ENCODE assay signal across 1 cellular context in the genomic region with DNA sequence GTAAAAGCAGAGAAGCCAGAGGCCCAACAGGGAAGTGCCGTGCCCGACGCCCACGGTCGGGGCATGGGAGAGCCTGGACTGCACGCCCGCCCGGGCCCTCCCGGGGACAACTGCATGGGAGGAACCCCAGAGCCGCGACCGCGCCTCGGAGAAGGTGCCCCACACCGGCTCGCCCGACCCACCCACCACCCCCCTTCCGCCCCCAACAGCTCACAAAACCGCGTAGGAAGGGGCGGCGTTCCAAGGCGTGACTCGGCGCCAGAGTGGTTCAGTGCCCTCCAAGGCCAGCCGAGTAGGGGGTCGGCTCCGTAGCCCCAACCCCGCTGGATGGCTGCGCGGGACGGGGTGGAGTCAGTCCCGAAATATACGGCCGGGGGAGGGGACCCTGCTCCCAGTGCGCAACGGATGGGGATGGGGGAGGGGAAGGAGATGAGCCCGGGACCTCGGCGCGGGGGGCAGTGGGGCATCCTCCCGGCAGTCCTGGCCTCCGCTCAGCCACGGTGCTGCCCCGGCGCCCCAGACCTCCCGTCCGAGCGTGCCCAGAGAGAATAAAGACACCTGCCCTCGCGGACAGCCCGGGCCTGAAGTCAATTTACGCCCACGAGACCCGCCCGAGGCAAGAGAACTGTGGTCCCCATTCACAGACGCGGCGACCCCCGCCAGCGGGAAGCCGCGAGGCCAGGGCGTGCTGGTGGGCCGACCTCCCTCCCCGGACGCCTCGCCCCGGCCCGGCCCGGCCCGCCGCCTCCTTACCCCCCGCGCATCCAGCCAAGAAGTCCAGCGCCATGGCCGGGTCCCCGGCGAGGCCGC.
TF ChIP-seq lines count a peak whose summit lies in the region.

No MANE protein-coding gene starts in this region.

TF ChIP-seq in HepG2, 621 proteins besides CTCF, POLR2A, EP300 and RAD21 (continues in another document):
- TF ChIP-seq, protein P1, sequence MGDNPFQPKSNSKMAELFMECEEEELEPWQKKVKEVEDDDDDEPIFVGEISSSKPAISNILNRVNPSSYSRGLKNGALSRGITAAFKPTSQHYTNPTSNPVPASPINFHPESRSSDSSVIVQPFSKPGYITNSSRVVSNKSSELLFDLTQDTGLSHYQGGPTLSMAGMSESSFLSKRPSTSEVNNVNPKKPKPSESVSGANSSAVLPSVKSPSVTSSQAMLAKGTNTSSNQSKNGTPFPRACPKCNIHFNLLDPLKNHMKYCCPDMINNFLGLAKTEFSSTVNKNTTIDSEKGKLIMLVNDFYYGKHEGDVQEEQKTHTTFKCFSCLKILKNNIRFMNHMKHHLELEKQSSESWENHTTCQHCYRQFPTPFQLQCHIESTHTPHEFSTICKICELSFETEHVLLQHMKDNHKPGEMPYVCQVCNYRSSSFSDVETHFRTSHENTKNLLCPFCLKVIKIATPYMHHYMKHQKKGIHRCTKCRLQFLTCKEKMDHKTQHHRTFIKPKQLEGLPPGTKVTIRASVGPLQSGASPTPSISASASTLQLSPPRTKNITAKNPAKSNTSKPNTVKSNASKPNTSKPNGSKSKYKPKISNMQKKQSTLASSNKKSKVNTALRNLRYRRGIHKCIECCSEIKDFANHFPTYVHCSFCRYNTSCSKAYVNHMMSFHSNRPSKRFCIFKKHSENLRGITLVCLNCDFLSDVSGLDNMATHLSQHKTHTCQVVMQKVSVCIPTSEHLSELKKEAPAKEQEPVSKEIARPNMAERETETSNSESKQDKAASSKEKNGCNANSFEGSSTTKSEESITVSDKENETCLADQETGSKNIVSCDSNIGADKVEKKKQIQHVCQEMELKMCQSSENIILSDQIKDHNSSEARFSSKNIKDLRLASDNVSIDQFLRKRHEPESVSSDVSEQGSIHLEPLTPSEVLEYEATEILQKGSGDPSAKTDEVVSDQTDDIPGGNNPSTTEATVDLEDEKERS (CRISPR knock-in tag; IDR thresholded peaks at IDR 0.05), result no peak
- TF ChIP-seq KDM3A (CRISPR knock-in tag; IDR thresholded peaks at IDR 0.05; ENCODE audit: low read depth), result no peak
- TF ChIP-seq, protein P2, sequence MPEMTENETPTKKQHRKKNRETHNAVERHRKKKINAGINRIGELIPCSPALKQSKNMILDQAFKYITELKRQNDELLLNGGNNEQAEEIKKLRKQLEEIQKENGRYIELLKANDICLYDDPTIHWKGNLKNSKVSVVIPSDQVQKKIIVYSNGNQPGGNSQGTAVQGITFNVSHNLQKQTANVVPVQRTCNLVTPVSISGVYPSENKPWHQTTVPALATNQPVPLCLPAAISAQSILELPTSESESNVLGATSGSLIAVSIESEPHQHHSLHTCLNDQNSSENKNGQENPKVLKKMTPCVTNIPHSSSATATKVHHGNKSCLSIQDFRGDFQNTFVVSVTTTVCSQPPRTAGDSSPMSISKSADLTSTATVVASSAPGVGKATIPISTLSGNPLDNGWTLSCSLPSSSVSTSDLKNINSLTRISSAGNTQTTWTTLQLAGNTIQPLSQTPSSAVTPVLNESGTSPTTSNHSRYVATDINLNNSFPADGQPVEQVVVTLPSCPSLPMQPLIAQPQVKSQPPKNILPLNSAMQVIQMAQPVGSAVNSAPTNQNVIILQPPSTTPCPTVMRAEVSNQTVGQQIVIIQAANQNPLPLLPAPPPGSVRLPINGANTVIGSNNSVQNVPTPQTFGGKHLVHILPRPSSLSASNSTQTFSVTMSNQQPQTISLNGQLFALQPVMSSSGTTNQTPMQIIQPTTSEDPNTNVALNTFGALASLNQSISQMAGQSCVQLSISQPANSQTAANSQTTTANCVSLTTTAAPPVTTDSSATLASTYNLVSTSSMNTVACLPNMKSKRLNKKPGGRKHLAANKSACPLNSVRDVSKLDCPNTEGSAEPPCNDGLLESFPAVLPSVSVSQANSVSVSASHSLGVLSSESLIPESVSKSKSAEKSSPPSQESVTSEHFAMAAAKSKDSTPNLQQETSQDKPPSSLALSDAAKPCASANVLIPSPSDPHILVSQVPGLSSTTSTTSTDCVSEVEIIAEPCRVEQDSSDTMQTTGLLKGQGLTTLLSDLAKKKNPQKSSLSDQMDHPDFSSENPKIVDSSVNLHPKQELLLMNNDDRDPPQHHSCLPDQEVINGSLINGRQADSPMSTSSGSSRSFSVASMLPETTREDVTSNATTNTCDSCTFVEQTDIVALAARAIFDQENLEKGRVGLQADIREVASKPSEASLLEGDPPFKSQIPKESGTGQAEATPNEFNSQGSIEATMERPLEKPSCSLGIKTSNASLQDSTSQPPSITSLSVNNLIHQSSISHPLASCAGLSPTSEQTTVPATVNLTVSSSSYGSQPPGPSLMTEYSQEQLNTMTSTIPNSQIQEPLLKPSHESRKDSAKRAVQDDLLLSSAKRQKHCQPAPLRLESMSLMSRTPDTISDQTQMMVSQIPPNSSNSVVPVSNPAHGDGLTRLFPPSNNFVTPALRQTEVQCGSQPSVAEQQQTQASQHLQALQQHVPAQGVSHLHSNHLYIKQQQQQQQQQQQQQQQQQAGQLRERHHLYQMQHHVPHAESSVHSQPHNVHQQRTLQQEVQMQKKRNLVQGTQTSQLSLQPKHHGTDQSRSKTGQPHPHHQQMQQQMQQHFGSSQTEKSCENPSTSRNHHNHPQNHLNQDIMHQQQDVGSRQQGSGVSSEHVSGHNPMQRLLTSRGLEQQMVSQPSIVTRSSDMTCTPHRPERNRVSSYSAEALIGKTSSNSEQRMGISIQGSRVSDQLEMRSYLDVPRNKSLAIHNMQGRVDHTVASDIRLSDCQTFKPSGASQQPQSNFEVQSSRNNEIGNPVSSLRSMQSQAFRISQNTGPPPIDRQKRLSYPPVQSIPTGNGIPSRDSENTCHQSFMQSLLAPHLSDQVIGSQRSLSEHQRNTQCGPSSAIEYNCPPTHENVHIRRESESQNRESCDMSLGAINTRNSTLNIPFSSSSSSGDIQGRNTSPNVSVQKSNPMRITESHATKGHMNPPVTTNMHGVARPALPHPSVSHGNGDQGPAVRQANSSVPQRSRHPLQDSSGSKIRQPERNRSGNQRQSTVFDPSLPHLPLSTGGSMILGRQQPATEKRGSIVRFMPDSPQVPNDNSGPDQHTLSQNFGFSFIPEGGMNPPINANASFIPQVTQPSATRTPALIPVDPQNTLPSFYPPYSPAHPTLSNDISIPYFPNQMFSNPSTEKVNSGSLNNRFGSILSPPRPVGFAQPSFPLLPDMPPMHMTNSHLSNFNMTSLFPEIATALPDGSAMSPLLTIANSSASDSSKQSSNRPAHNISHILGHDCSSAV (CRISPR knock-in tag; IDR thresholded peaks at IDR 0.05; ENCODE audit: borderline replicate concordance), result no peak
- TF ChIP-seq RFXANK (CRISPR knock-in tag; IDR thresholded peaks at IDR 0.05), result no peak
- no peak for TF ChIP-seq ETV5 (CRISPR knock-in tag; IDR thresholded peaks at IDR 0.05; ENCODE audit: borderline replicate concordance)
- TF ChIP-seq SAFB2 (CRISPR knock-in tag; IDR thresholded peaks at IDR 0.05; ENCODE audit: borderline replicate concordance, low read depth), result 0 out of 2 replicates have a peak, but pooled peaks have one; percentile 19
- TF ChIP-seq ZNF564 (CRISPR knock-in tag; IDR thresholded peaks at IDR 0.05), result peak; percentile 50; the same call in 1 of the 2 replicates
- TF ChIP-seq ZNF510 (CRISPR knock-in tag; IDR thresholded peaks at IDR 0.05; ENCODE audit: low read depth), result no peak
- TF ChIP-seq ZNF790 (CRISPR knock-in tag; IDR thresholded peaks at IDR 0.05; ENCODE audit: borderline replicate concordance), result 0 out of 2 replicates have a peak, but pooled peaks have one; percentile 27
- TF ChIP-seq ZSCAN29 (CRISPR knock-in tag; conservative IDR thresholded peaks at IDR 0.05), result 0 out of 2 replicates have a peak, but pooled peaks have one; percentile 3
- TF ChIP-seq ZFP82 (CRISPR knock-in tag; IDR thresholded peaks at IDR 0.05; ENCODE audit: borderline replicate concordance), result no peak
- TF ChIP-seq HNRNPLL (IDR thresholded peaks at IDR 0.05; ENCODE audit: low read depth, low read length, poor library complexity, severe bottlenecking), result peak; percentile 3
- TF ChIP-seq, protein P3, sequence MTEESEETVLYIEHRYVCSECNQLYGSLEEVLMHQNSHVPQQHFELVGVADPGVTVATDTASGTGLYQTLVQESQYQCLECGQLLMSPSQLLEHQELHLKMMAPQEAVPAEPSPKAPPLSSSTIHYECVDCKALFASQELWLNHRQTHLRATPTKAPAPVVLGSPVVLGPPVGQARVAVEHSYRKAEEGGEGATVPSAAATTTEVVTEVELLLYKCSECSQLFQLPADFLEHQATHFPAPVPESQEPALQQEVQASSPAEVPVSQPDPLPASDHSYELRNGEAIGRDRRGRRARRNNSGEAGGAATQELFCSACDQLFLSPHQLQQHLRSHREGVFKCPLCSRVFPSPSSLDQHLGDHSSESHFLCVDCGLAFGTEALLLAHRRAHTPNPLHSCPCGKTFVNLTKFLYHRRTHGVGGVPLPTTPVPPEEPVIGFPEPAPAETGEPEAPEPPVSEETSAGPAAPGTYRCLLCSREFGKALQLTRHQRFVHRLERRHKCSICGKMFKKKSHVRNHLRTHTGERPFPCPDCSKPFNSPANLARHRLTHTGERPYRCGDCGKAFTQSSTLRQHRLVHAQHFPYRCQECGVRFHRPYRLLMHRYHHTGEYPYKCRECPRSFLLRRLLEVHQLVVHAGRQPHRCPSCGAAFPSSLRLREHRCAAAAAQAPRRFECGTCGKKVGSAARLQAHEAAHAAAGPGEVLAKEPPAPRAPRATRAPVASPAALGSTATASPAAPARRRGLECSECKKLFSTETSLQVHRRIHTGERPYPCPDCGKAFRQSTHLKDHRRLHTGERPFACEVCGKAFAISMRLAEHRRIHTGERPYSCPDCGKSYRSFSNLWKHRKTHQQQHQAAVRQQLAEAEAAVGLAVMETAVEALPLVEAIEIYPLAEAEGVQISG (CRISPR knock-in tag; IDR thresholded peaks at IDR 0.05), result no peak
- peak; percentile 9; the same call in 1 of the 2 replicates for TF ChIP-seq DNMT1 (CRISPR knock-in tag; IDR thresholded peaks at IDR 0.05)
- TF ChIP-seq MYC (CRISPR knock-in tag; IDR thresholded peaks at IDR 0.05; ENCODE audit: borderline replicate concordance), result 0 out of 2 replicates have a peak, but pooled peaks have one; percentile 23
- TF ChIP-seq, protein P4, sequence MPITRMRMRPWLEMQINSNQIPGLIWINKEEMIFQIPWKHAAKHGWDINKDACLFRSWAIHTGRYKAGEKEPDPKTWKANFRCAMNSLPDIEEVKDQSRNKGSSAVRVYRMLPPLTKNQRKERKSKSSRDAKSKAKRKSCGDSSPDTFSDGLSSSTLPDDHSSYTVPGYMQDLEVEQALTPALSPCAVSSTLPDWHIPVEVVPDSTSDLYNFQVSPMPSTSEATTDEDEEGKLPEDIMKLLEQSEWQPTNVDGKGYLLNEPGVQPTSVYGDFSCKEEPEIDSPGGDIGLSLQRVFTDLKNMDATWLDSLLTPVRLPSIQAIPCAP (CRISPR knock-in tag; IDR thresholded peaks at IDR 0.05; ENCODE audit: low read depth), result no peak
- 0 out of 2 replicates have a peak, but pooled peaks have one; percentile 29 for TF ChIP-seq CBFB (CRISPR knock-in tag; IDR thresholded peaks at IDR 0.05)
- 0 out of 2 replicates have a peak, but pooled peaks have one; percentile 40 for TF ChIP-seq ZNF34 (CRISPR knock-in tag; IDR thresholded peaks at IDR 0.05; ENCODE audit: borderline replicate concordance)
- TF ChIP-seq, protein P5, sequence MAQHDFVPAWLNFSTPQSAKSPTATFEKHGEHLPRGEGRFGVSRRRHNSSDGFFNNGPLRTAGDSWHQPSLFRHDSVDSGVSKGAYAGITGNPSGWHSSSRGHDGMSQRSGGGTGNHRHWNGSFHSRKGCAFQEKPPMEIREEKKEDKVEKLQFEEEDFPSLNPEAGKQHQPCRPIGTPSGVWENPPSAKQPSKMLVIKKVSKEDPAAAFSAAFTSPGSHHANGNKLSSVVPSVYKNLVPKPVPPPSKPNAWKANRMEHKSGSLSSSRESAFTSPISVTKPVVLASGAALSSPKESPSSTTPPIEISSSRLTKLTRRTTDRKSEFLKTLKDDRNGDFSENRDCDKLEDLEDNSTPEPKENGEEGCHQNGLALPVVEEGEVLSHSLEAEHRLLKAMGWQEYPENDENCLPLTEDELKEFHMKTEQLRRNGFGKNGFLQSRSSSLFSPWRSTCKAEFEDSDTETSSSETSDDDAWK (CRISPR knock-in tag; IDR thresholded peaks at IDR 0.05), result no peak
- TF ChIP-seq, protein P6, sequence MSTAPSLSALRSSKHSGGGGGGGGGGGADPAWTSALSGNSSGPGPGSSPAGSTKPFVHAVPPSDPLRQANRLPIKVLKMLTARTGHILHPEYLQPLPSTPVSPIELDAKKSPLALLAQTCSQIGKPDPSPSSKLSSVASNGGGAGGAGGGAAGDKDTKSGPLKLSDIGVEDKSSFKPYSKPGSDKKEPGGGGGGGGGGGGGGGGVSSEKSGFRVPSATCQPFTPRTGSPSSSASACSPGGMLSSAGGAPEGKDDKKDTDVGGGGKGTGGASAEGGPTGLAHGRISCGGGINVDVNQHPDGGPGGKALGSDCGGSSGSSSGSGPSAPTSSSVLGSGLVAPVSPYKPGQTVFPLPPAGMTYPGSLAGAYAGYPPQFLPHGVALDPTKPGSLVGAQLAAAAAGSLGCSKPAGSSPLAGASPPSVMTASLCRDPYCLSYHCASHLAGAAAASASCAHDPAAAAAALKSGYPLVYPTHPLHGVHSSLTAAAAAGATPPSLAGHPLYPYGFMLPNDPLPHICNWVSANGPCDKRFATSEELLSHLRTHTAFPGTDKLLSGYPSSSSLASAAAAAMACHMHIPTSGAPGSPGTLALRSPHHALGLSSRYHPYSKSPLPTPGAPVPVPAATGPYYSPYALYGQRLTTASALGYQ (CRISPR knock-in tag; IDR thresholded peaks at IDR 0.05), result no peak
- TF ChIP-seq ZNF546 (CRISPR knock-in tag; conservative IDR thresholded peaks at IDR 0.05), result peak; percentile 36; the same call in 1 of the 2 replicates
- TF ChIP-seq, protein P7, sequence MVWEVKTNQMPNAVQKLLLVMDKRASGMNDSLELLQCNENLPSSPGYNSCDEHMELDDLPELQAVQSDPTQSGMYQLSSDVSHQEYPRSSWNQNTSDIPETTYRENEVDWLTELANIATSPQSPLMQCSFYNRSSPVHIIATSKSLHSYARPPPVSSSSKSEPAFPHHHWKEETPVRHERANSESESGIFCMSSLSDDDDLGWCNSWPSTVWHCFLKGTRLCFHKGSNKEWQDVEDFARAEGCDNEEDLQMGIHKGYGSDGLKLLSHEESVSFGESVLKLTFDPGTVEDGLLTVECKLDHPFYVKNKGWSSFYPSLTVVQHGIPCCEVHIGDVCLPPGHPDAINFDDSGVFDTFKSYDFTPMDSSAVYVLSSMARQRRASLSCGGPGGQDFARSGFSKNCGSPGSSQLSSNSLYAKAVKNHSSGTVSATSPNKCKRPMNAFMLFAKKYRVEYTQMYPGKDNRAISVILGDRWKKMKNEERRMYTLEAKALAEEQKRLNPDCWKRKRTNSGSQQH (CRISPR knock-in tag; IDR thresholded peaks at IDR 0.05; ENCODE audit: low read depth), result no peak
- no peak for TF ChIP-seq IKZF1 (IDR thresholded peaks at IDR 0.05)
- no peak for TF ChIP-seq ZNF224 (CRISPR knock-in tag; IDR thresholded peaks at IDR 0.05)
- no peak for TF ChIP-seq NCOA1 (CRISPR knock-in tag; IDR thresholded peaks at IDR 0.05)
- TF ChIP-seq, protein P8, sequence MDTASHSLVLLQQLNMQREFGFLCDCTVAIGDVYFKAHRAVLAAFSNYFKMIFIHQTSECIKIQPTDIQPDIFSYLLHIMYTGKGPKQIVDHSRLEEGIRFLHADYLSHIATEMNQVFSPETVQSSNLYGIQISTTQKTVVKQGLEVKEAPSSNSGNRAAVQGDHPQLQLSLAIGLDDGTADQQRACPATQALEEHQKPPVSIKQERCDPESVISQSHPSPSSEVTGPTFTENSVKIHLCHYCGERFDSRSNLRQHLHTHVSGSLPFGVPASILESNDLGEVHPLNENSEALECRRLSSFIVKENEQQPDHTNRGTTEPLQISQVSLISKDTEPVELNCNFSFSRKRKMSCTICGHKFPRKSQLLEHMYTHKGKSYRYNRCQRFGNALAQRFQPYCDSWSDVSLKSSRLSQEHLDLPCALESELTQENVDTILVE (CRISPR knock-in tag; IDR thresholded peaks at IDR 0.05), result no peak
- TF ChIP-seq ZNF782 (CRISPR knock-in tag; IDR thresholded peaks at IDR 0.05; ENCODE audit: borderline replicate concordance), result 0 out of 2 replicates have a peak, but pooled peaks have one; percentile 38
